9 cellular contexts compared by ENCODE assay signal in the genomic region with DNA sequence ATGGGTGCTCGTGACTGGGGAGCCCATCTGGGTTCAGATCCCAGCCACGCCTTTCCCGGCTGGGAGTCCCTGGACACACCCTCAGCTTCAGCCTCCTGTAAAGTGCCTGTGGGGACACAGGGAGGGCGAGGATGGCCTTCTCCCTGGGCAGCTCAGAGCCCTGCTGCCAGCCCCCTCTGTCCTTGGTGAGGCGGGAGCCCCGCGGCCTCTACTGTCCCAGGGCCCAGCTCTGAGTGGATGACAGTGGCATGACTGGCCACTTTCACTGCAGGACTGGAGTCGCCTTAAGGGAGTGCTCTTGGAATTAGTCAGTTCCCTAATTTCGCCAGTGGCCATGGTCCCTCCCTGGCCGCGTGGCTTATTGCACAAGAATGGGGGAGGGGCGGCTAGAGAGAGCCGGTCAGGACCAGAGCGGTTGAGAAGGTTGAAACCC. TPM values are rescaled to one million over a fixed set of nuclear protein-coding genes. Genes with fewer than 3 reads are reported as not detected.
DNase-seq lines count a peak whose midpoint lies in the region; ATAC-seq and TF ChIP-seq lines count a peak whose summit lies in the region.
"Had no signal": no experiment of that assay in that cellular context is flagged by ENCODE, and none has a peak within 500 bp of the region (broad histone marks: within the 10 kb centered on the region; RNA-seq: fewer than 3 reads in every experiment).

No MANE protein-coding gene starts in this region.

- CTCF ChIA-PET in BJ (lab: Yijun Ruan, JAX) (interaction anchor here (0.8 to 3.7 kb wide), 6 partner anchors 8 to 555 kb away, joined by 3 to 18 read pairs (median 4); partner anchors contain the start of gene BAIAP2L1), PC-9 (lab: Charles Lee) (no interaction called here)

- H3K27me3 ChIP-seq in BJ (ENCODE audit: control insufficient read depth, insufficient read depth, low read length) = no peaks in the 10 kb centered on the region
- no peaks in the 10 kb centered on the region for H3K27me3 ChIP-seq in PC-9 (ENCODE audit: insufficient read depth, low read depth)

- peak overlapping the region; percentile 89 for H3K4me3 ChIP-seq in BJ (ENCODE audit: low read depth, low read length)
- peak overlapping the region; percentile 87 for H3K4me3 ChIP-seq in PC-9

- H3F3A ChIP-seq in PC-9 (ENCODE audit: insufficient read depth, low read depth) = peaks cover 64% of the 10 kb centered on the region; the same call in 1 of the 2 replicates

- H3K9me2 ChIP-seq in PC-9 (ENCODE audit: insufficient read depth) = no peaks in the 10 kb centered on the region

- H3K4me2 ChIP-seq in PC-9 = peak overlapping the region; percentile 98

- peak; percentile 29 for ATAC-seq in esophagus mucosa

- H3K36me3 ChIP-seq in BJ (ENCODE audit: control insufficient read depth, insufficient read depth, low read length) (peaks cover 22% of the 10 kb centered on the region), PC-9 (ENCODE audit: low read depth) (peaks cover 14% of the 10 kb centered on the region; the same call in 1 of the 2 replicates)

- no peaks in the 10 kb centered on the region for H3K9me3 ChIP-seq in PC-9 (ENCODE audit: insufficient read depth, low read depth)

- peaks cover 90% of the 10 kb centered on the region for H3K79me2 ChIP-seq in PC-9 (ENCODE audit: low read depth)

- peak overlapping the region; percentile 97 for H3K27ac ChIP-seq in PC-9

- peaks cover 29% of the 10 kb centered on the region for H4K20me1 ChIP-seq in PC-9 (ENCODE audit: insufficient read depth)

- POLR2A ChIA-PET in BJ (lab: Charles Lee) = no interaction called here
- POLR2A ChIA-PET in PC-9 (lab: Charles Lee; ENCODE audit: unreplicated experiment) = interaction anchor here (0.6 to 1.1 kb wide), 3 partner anchors 115 to 151 kb away, joined by 4 to 5 read pairs (median 5); partner anchors contain the start of gene BAIAP2L1

- TF ChIP-seq CTCF in BJ (IDR thresholded peaks at IDR 0.05; ENCODE audit: insufficient read depth, low read depth, low read length) (no peak), PC-9 (conservative IDR thresholded peaks at IDR 0.05) (no peak; the same call in 1 of the 2 replicates)

- peaks cover 55% of the 10 kb centered on the region for H3K4me1 ChIP-seq in PC-9 (replicated peaks; ENCODE audit: insufficient read depth)

- DNase-seq in BJ (ENCODE audit: low read depth) = no peak
- DNase-seq in PC-9 = peak; percentile 76 to 92
- peak; percentile 93 for DNase-seq in myocyte (ENCODE audit: low read depth)
- DNase-seq in activated naive CD4-positive, alpha-beta T cell (lab: John Stamatoyannopoulos, UW) = no peak
- DNase-seq in activated CD4-positive, CD25-positive, alpha-beta regulatory T cell (lab: John Stamatoyannopoulos, UW) = no peak
- DNase-seq in T-helper 2 cell = no peak
- no peak for DNase-seq in NCI-H2171 treated with DMSO at 0.1 percent for 48 hours (lab: John Stamatoyannopoulos, UW)
- DNase-seq: DMS53 had no signal

- H2AFZ ChIP-seq in PC-9 = no peak overlapping the region

- no TSS peak for BruUV-seq in PC-9 (replicated peaks; lab: Mats Ljungman, UMichigan)

- intact Hi-C loops in PC-9 (cut with micrococcal nuclease; ENCODE audit: unreplicated experiment) = loop anchor here (2.0 to 10.0 kb wide), 2 partner anchors 115 to 559 kb away; partner anchors contain the start of gene BAIAP2L1

RNA-seq across cellular contexts. Expression of gene BRI3, which starts 4.6 kb away (rescaled TPM):
- polyA plus RNA-seq in BJ (2011; rRNA removed) = 150 and 163 TPM in 2 replicates
- 75.0 and 93.9 TPM in 2 replicates for polyA minus RNA-seq in BJ (2011; rRNA and poly(A)+ RNA removed)
- total RNA-seq in PC-9 (2021) (239 and 255 TPM in 2 replicates), esophagus mucosa (91.1 TPM), myocyte (73.8 and 101 TPM in 2 replicates)
- 561 TPM for polyA plus RNA-seq in myocyte (2012)

RNA-seq across cellular contexts. Expression of gene TECPR1, which starts 34.1 kb away (rescaled TPM):
- 2.7 and 2.8 TPM in 2 replicates for polyA plus RNA-seq in BJ (2011; rRNA removed)
- 3.1 and 3.9 TPM in 2 replicates for polyA minus RNA-seq in BJ (2011; rRNA and poly(A)+ RNA removed)
- total RNA-seq in PC-9 (2021) = 22.7 and 27.4 TPM in 2 replicates
- total RNA-seq in esophagus mucosa = 15.7 TPM
- 62.5 and 108 TPM in 2 replicates for total RNA-seq in myocyte
- 35.7 TPM for polyA plus RNA-seq in myocyte (2012)

Comparison
In these comparisons a context has a peak if more than half of its experiments do, and no peak if none do; other contexts are left out.
1. DNase-seq: peak in PC-9 (2 of 2) and myocyte (single experiment); none in BJ (single experiment), activated naive CD4-positive, alpha-beta T cell (0 of 4), activated CD4-positive, CD25-positive, alpha-beta regulatory T cell (0 of 4), T-helper 2 cell (0 of 5) and NCI-H2171 treated with DMSO at 0.1 percent for 48 hours (single experiment).